1 cellular context compared by ENCODE assay signal in genomic region chr18:62788891-62789290, GRCh38.
A peak's percentile ranks its signal among the peaks of the same experiment; 100 is the strongest.
TF ChIP-seq lines count a peak whose summit lies in the region.

No MANE protein-coding gene starts in this region.

TF ChIP-seq in HEK293, 187 proteins besides CTCF, POLR2A, EP300 and RAD21 (continued from another document and continues in another):
- TF ChIP-seq ZBTB17 (tag by site-specific recombination; IDR thresholded peaks at IDR 0.05) (peak; percentile 54), ZNF175 (tag by site-specific recombination; IDR thresholded peaks at IDR 0.05) (no peak), ZNF184 (tag by site-specific recombination; IDR thresholded peaks at IDR 0.05) (no peak), ZNF645 (tag by site-specific recombination; IDR thresholded peaks at IDR 0.05) (no peak), ZNF449 (tag by site-specific recombination; IDR thresholded peaks at IDR 0.05) (peak; percentile 43; the same call in 1 of the 2 replicates), ZNF398 (tag by site-specific recombination; IDR thresholded peaks at IDR 0.05) (no peak; the same call in 1 of the 2 replicates), ZNF174 (tag by site-specific recombination; IDR thresholded peaks at IDR 0.05) (no peak), ZNF561 (tag by site-specific recombination; IDR thresholded peaks at IDR 0.05; ENCODE audit: borderline replicate concordance) (no peak), ZNF280C (tag by site-specific recombination; IDR thresholded peaks at IDR 0.05) (no peak), ZSCAN4 (tag by site-specific recombination; IDR thresholded peaks at IDR 0.05) (no peak), ZNF660 (tag by site-specific recombination; IDR thresholded peaks at IDR 0.05) (peak; percentile 62; the same call in 1 of the 2 replicates), ZNF302 (tag by site-specific recombination; IDR thresholded peaks at IDR 0.05; ENCODE audit: low read depth) (no peak), SETDB1 (IDR thresholded peaks at IDR 0.05; ENCODE audit: insufficient read length, low read length) (no peak), HIC1 (tag by site-specific recombination; IDR thresholded peaks at IDR 0.05) (no peak), KLF1 (tag by site-specific recombination; IDR thresholded peaks at IDR 0.05) (no peak), ZNF692 (tag by site-specific recombination; IDR thresholded peaks at IDR 0.05) (no peak), TCF7L2 (IDR thresholded peaks at IDR 0.05; ENCODE audit: borderline replicate concordance, low read depth, low read length) (peak; percentile 83), SP2 (tag by site-specific recombination; IDR thresholded peaks at IDR 0.05) (no peak), GLIS2 (tag by site-specific recombination; IDR thresholded peaks at IDR 0.05) (0 out of 2 replicates have a peak, but pooled peaks have one; percentile 37), ZFP69B (tag by site-specific recombination; IDR thresholded peaks at IDR 0.05) (no peak), ZNF266 (tag by site-specific recombination; IDR thresholded peaks at IDR 0.05; ENCODE audit: low read depth) (no peak), ZNF501 (tag by site-specific recombination; IDR thresholded peaks at IDR 0.05) (peak; percentile 37; the same call in 1 of the 2 replicates), GLI2 (tag by site-specific recombination; IDR thresholded peaks at IDR 0.05; ENCODE audit: borderline replicate concordance, low read depth) (no peak), ZNF16 (tag by site-specific recombination; IDR thresholded peaks at IDR 0.05; ENCODE audit: low read depth) (no peak), ZNF311 (tag by site-specific recombination; IDR thresholded peaks at IDR 0.05; ENCODE audit: borderline replicate concordance) (no peak), ZNF221 (tag by site-specific recombination; IDR thresholded peaks at IDR 0.05; ENCODE audit: borderline replicate concordance) (no peak), ZNF324 (tag by site-specific recombination; IDR thresholded peaks at IDR 0.05) (no peak), ZNF211 (tag by site-specific recombination; IDR thresholded peaks at IDR 0.05; ENCODE audit: low read depth) (no peak), ZNF544 (tag by site-specific recombination; IDR thresholded peaks at IDR 0.05) (no peak), ZBTB8A (tag by site-specific recombination; IDR thresholded peaks at IDR 0.05) (no peak), HOXD13 (CRISPR knock-in tag; IDR thresholded peaks at IDR 0.05; ENCODE audit: borderline replicate concordance) (peak; percentile 89), ZEB2 (tag by site-specific recombination; IDR thresholded peaks at IDR 0.05) (peak; percentile 48), KLF9 (tag by site-specific recombination; IDR thresholded peaks at IDR 0.05; ENCODE audit: low read depth) (no peak), ZNF274 (IDR thresholded peaks at IDR 0.05; ENCODE audit: low read length) (no peak), ZNF274 (tag by site-specific recombination; IDR thresholded peaks at IDR 0.05; ENCODE audit: borderline replicate concordance) (no peak), ZNF530 (tag by site-specific recombination; IDR thresholded peaks at IDR 0.05; ENCODE audit: low read depth) (no peak), SP3 (tag by site-specific recombination; IDR thresholded peaks at IDR 0.05) (no peak), YY1 (tag by site-specific recombination; IDR thresholded peaks at IDR 0.05) (no peak), GLIS1 (tag by site-specific recombination; IDR thresholded peaks at IDR 0.05) (peak; percentile 89), ZNF37A (tag by site-specific recombination; IDR thresholded peaks at IDR 0.05) (no peak), ZNF560 (tag by site-specific recombination; IDR thresholded peaks at IDR 0.05; ENCODE audit: borderline replicate concordance) (no peak), ZNF664 (tag by site-specific recombination; IDR thresholded peaks at IDR 0.05) (0 out of 2 replicates have a peak, but pooled peaks have one; percentile 49), PRDM4 (tag by site-specific recombination; IDR thresholded peaks at IDR 0.05) (peak; percentile 76), ZSCAN5A (tag by site-specific recombination; IDR thresholded peaks at IDR 0.05) (no peak), OVOL3 (tag by site-specific recombination; IDR thresholded peaks at IDR 0.05) (peak; percentile 39; the same call in 1 of the 2 replicates), ZNF23 (tag by site-specific recombination; IDR thresholded peaks at IDR 0.05; ENCODE audit: borderline replicate concordance) (no peak), KLF17 (tag by site-specific recombination; IDR thresholded peaks at IDR 0.05) (no peak)
